In the genomic region with DNA sequence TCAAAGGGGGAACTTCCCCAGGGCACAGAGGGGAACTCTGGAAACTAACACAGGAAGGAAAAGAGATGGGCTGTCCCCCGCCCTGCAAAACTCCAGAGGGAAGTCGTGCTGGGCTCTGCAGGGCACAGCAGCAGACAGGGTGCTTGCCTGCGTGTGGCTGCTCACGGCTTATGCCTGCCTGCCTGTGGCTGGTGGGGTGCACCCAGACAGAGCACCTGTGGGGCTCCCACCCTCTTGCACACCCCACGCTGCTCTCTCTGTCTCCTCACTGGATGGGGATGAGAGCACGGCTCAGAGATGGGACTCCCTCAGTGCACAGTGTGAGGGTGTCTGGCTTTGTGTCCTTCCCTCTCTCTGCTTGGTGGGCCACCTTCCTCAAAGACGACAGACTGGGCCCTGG, we compare ENCODE assay signal across 2 cellular contexts.
TF ChIP-seq lines count a peak whose summit lies in the region.

No MANE protein-coding gene starts in this region.

TF ChIP-seq in GM23338, 12 proteins besides CTCF, POLR2A, EP300 and RAD21:
- TF ChIP-seq STAT1 (IDR thresholded peaks at IDR 0.05; ENCODE audit: unreplicated experiment) (no peak), EZH2phosphoT487 (IDR thresholded peaks at IDR 0.05; ENCODE audit: unreplicated experiment) (no peak), JUNB (IDR thresholded peaks at IDR 0.05; ENCODE audit: unreplicated experiment) (no peak)
- TF ChIP-seq, protein P1, sequence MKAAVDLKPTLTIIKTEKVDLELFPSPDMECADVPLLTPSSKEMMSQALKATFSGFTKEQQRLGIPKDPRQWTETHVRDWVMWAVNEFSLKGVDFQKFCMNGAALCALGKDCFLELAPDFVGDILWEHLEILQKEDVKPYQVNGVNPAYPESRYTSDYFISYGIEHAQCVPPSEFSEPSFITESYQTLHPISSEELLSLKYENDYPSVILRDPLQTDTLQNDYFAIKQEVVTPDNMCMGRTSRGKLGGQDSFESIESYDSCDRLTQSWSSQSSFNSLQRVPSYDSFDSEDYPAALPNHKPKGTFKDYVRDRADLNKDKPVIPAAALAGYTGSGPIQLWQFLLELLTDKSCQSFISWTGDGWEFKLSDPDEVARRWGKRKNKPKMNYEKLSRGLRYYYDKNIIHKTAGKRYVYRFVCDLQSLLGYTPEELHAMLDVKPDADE (IDR thresholded peaks at IDR 0.05): no peak

TF ChIP-seq in H1, 55 proteins besides CTCF, POLR2A, EP300 and RAD21:
- TF ChIP-seq SP1 (IDR thresholded peaks at IDR 0.05; ENCODE audit: low read depth, low read length) (no peak), SP4 (IDR thresholded peaks at IDR 0.05; ENCODE audit: low read length) (no peak), JUND (IDR thresholded peaks at IDR 0.05; ENCODE audit: low read length) (no peak), YY1 (IDR thresholded peaks at IDR 0.05; ENCODE audit: low read depth, low read length) (no peak), TAF1 (IDR thresholded peaks at IDR 0.05; ENCODE audit: low read depth, low read length) (no peak), CHD2 (IDR thresholded peaks at IDR 0.05; ENCODE audit: low read length) (no peak), PHF8 (conservative IDR thresholded peaks at IDR 0.05; ENCODE audit: low read depth, low read length) (no peak), TBP (IDR thresholded peaks at IDR 0.05; ENCODE audit: low read depth, low read length) (no peak), TEAD4 (IDR thresholded peaks at IDR 0.05; ENCODE audit: low read depth, low read length) (no peak), CBX8 (IDR thresholded peaks at IDR 0.05; ENCODE audit: borderline replicate concordance, low read depth, low read length) (no peak), RFX5 (IDR thresholded peaks at IDR 0.05; ENCODE audit: borderline replicate concordance, low read depth, low read length) (no peak), SRF (IDR thresholded peaks at IDR 0.05; ENCODE audit: low read depth, low read length) (no peak), ZNF274 (IDR thresholded peaks at IDR 0.05; ENCODE audit: borderline replicate concordance, extremely low read depth, low read length) (no peak), SIRT6 (IDR thresholded peaks at IDR 0.05; ENCODE audit: low read length) (no peak), FOSL1 (IDR thresholded peaks at IDR 0.05; ENCODE audit: insufficient read depth, low read depth, low read length) (no peak), HDAC2 (IDR thresholded peaks at IDR 0.05; ENCODE audit: borderline replicate concordance in 1 of 2, low read depth in 2 of 2, low read length in 2 of 2) (no peak), TAF7 (optimal IDR thresholded peaks at IDR 0.05; ENCODE audit: borderline replicate concordance, low read depth, low read length) (no peak), MAX (IDR thresholded peaks at IDR 0.05) (no peak)
